In the genomic region with DNA sequence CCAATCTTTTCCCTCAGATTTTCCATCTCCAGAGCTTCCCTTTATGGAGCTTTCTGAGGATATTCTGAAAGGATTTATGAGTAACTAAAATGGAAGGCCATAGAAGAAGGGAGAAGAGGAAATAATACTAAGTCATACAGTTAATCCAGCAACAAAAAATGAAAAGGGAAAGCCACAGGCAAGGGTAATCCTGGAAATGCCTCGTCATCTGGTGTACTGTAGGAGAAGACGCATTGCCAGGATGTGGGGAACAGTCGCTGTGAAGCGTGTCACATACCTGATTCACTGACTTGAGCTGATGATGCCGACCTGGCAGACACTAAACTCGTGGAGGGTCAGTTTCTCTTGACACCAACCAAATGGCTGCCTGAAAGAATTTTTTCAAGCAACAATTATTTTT, we compare ENCODE assay signal across 29 cellular contexts. TPM values are rescaled to one million over a fixed set of nuclear protein-coding genes. Genes with fewer than 3 reads are reported as not detected.
"Had no signal": no experiment of that assay in that cellular context is flagged by ENCODE, and none has a peak within 500 bp of the region (broad histone marks: within the 10 kb centered on the region; RNA-seq: fewer than 3 reads in every experiment).

No MANE protein-coding gene starts in this region.

- H3K4me1 Mint-ChIP-seq: immature natural killer cell; stimulated activated memory B cell treated with anti-CD40 and anti-IgM and Interleukin-4, amounts not matched to agents 10 μg/mL and 1 μg/mL and 100 μg/mL, for 72 hours had no signal

- H3K4me1 ChIP-seq: adrenal gland, ascending aorta, left ventricle myocardium inferior, right lobe of liver, transverse colon had no signal

- H3K27me3 Mint-ChIP-seq: activated naive CD4-positive, alpha-beta T cell treated with anti-CD3 and anti-CD28 coated beads, Interleukin-2, amount 50 U/mL, for 24 hours; activated T-helper 17 cell treated with anti-CD3 and anti-CD28 coated beads, Interleukin-2, amount 50 U/mL, for 72 hours; stimulated activated memory B cell treated with anti-CD40 and anti-IgM and Interleukin-4, amounts not matched to agents 10 μg/mL and 1 μg/mL and 100 μg/mL, for 72 hours had no signal

- H3K4me3 ChIP-seq: adrenal gland, ascending aorta, left ventricle myocardium inferior, right lobe of liver, skin epidermis, transverse colon had no signal

- H3K9me3 Mint-ChIP-seq: activated naive CD4-positive, alpha-beta T cell treated with anti-CD3 and anti-CD28 coated beads, Interleukin-2, amount 50 U/mL, for 24 hours; activated T-cell treated with anti-CD3 and anti-CD28 coated beads, Interleukin-2, amount 50 U/mL, for 24 hours; activated T-helper 17 cell treated with anti-CD3 and anti-CD28 coated beads, Interleukin-2, amount 50 U/mL, for 72 hours; neural crest cell; T-helper 1 cell treated with Interleukin-12 subunit alpha and Interleukin-12 subunit beta and Interleukin-4 antibody, amounts not matched to agents 30 μg/mL and 1 μg/mL, for 36 hours had no signal

- ATAC-seq: activated CD8-positive, alpha-beta T cell treated with anti-CD3 and anti-CD28 coated beads, Interleukin-2, amount 10 ng/mL, durations not matched to agents 7 days and 5 days; activated T-helper 17 cell treated with anti-CD3 and anti-CD28 coated beads, Interleukin-2, amount 50 U/mL, for 72 hours; naive thymus-derived CD4-positive, alpha-beta T cell; right lobe of liver; stimulated activated memory B cell treated with anti-CD40 and anti-IgM and Interleukin-4, amounts not matched to agents 10 μg/mL and 1 μg/mL and 100 μg/mL, for 72 hours had no signal

- H3K9me3 ChIP-seq: adrenal gland, left ventricle myocardium inferior, right lobe of liver, transverse colon had no signal

- H3K27ac ChIP-seq: adrenal gland, ascending aorta, brain microvascular endothelial cell, left ventricle myocardium inferior, right lobe of liver, skin epidermis, transverse colon had no signal

- H3K36me3 Mint-ChIP-seq: activated naive CD4-positive, alpha-beta T cell treated with anti-CD3 and anti-CD28 coated beads, Interleukin-2, amount 50 U/mL, for 24 hours; immature natural killer cell had no signal

- DNase-seq: activated CD4-positive, alpha-beta T cell treated with anti-CD3 and anti-CD28 coated beads, Interleukin-2, amount 50 U/mL, for 1 hour; activated CD8-positive, alpha-beta T cell treated with anti-CD3 and anti-CD28 coated beads, Interleukin-2, amount 10 ng/mL, durations not matched to agents 7 days and 5 days; activated T-cell treated with anti-CD3 and anti-CD28 coated beads, Interleukin-2, amount 50 U/mL, for 24 hours; adrenal gland; brain microvascular endothelial cell; caudate nucleus; dermis blood vessel endothelial cell; effector CD8-positive, alpha-beta T cell; erythroblast; foreskin fibroblast; immature natural killer cell; left ventricle myocardium inferior; naive thymus-derived CD4-positive, alpha-beta T cell; occipital lobe; stimulated activated CD4-positive, alpha-beta T cell treated with anti-CD3 and anti-CD28 coated beads, Interleukin-15, amount 100 ng/mL, for 24 hours; T1000; transverse colon had no signal

- H3K36me3 ChIP-seq: adrenal gland, ascending aorta, brain microvascular endothelial cell, left ventricle myocardium inferior, right lobe of liver, transverse colon had no signal

- H3K27me3 ChIP-seq: adrenal gland, ascending aorta, right lobe of liver, transverse colon had no signal

- H3K4me3 Mint-ChIP-seq: activated CD8-positive, alpha-beta T cell treated with anti-CD3 and anti-CD28 coated beads, Interleukin-2, amount 10 ng/mL, durations not matched to agents 7 days and 5 days; activated naive CD4-positive, alpha-beta T cell treated with anti-CD3 and anti-CD28 coated beads, Interleukin-2, amount 50 U/mL, for 24 hours; activated T-cell treated with anti-CD3 and anti-CD28 coated beads, Interleukin-2, amount 50 U/mL, for 24 hours; activated T-helper 17 cell treated with anti-CD3 and anti-CD28 coated beads, Interleukin-2, amount 50 U/mL, for 72 hours; immature natural killer cell; neural crest cell; stimulated activated memory B cell treated with anti-CD40 and anti-IgM and Interleukin-4, amounts not matched to agents 10 μg/mL and 1 μg/mL and 100 μg/mL, for 72 hours; T-helper 1 cell treated with Interleukin-12 subunit alpha and Interleukin-12 subunit beta and Interleukin-4 antibody, amounts not matched to agents 30 μg/mL and 1 μg/mL, for 36 hours had no signal

- H3K27ac Mint-ChIP-seq: activated CD8-positive, alpha-beta T cell treated with anti-CD3 and anti-CD28 coated beads, Interleukin-2, amount 10 ng/mL, durations not matched to agents 7 days and 5 days; activated T-cell treated with anti-CD3 and anti-CD28 coated beads, Interleukin-2, amount 50 U/mL, for 24 hours; activated T-helper 17 cell treated with anti-CD3 and anti-CD28 coated beads, Interleukin-2, amount 50 U/mL, for 72 hours; stimulated activated memory B cell treated with anti-CD40 and anti-IgM and Interleukin-4, amounts not matched to agents 10 μg/mL and 1 μg/mL and 100 μg/mL, for 72 hours; T-helper 1 cell treated with Interleukin-12 subunit alpha and Interleukin-12 subunit beta and Interleukin-4 antibody, amounts not matched to agents 30 μg/mL and 1 μg/mL, for 36 hours had no signal

RNA-seq across cellular contexts. Expression of gene ALPP, which starts 34.7 kb away (rescaled TPM):
- total RNA-seq: activated CD8-positive, alpha-beta T cell treated with anti-CD3 and anti-CD28 coated beads, Interleukin-2, amount 10 ng/mL, durations not matched to agents 7 days and 5 days; adrenal gland; ascending aorta; dermis blood vessel endothelial cell; fibroblast of lung; kidney epithelial cell; left ventricle myocardium inferior; lung microvascular endothelial cell; neural crest cell; occipital lobe; right lobe of liver; temporal lobe; transverse colon had no signal
- polyA plus RNA-seq: adrenal gland; fibroblast of lung; immature natural killer cell; naive thymus-derived CD4-positive, alpha-beta T cell had no signal
